In the genomic region with DNA sequence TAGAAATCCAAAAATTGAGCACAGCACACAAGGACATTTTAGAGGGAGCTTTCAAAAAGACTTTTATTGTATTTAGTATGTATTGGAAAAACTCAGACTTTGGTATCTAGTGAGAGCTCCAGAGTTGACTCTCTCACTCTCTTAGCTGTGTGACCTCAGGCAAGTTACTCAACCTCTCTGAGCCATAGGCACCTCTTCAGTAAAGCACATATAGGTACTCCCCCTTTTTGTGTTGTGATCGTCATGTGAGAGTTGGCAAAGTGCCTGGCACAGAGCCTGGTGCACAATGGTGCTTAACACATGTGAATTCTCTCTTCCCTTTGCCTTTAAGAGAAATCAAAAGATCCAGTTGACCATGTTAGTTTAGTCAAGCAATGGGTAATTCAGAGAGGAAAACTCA, we compare ENCODE assay signal across 22 cellular contexts.
A peak's percentile ranks its signal among the peaks of the same experiment; 100 is the strongest.
DNase-seq lines count a peak whose midpoint lies in the region; ATAC-seq, FAIRE-seq and TF ChIP-seq lines count a peak whose summit lies in the region.
"Had no signal": no experiment of that assay in that cellular context is flagged by ENCODE, and none has a peak within 500 bp of the region (broad histone marks: within the 10 kb centered on the region; RNA-seq: fewer than 3 reads in every experiment).

No MANE protein-coding gene starts in this region.

- TF ChIP-seq RAD21 in K562 (CRISPR knock-in tag; conservative IDR thresholded peaks at IDR 0.05 in 1 of 2, IDR thresholded peaks at IDR 0.05 in 1 of 2) = no peak

- no peaks in the 10 kb centered on the region for H3K36me3 Mint-ChIP-seq in MCF 10A (ENCODE audit: insufficient read depth, unreplicated experiment)
- H3K36me3 Mint-ChIP-seq: CD4-positive, CD25-positive, alpha-beta regulatory T cell; CD8-positive, alpha-beta memory T cell had no signal

- CTCF ChIA-PET in MCF 10A (lab: Yijun Ruan, JAX) = interaction anchor here (0.7 to 6.0 kb wide), 15 partner anchors 9 to 1216 kb away, joined by 3 to 308 read pairs (median 4); no protein-coding TSS in a partner anchor
- CTCF ChIA-PET in HEK293 (lab: Yijun Ruan, JAX) = interaction anchor here (0.6 to 5.2 kb wide), 9 partner anchors 13 to 1272 kb away, joined by 3 to 104 read pairs (median 6); no protein-coding TSS in a partner anchor
- CTCF ChIA-PET in K562 (lab: Yijun Ruan, JAX; ENCODE audit: low intra/inter-chr PET ratio) = interaction anchor here (4.1 kb wide), 1 partner anchor 38 kb away, joined by 24 read pairs; no protein-coding TSS in a partner anchor

- H3K27ac ChIP-seq in breast epithelium (no peak overlapping the region), HEK293 (ENCODE audit: extremely low read depth, low read depth, low read length) (no peak overlapping the region), K562 (ENCODE audit: extremely low read depth, low read depth, low read length) (no peak overlapping the region)
- H3K27ac ChIP-seq: HL-60 had no signal

- no peak for FAIRE-seq in K562 (lab: Jason Lieb, UNC)
- FAIRE-seq: A204.1, GM12892 had no signal

- TF ChIP-seq CTCF in MCF 10A (IDR thresholded peaks at IDR 0.05; ENCODE audit: unreplicated experiment) (no peak), breast epithelium (IDR thresholded peaks at IDR 0.05) (no peak), HEK293 (tag by site-specific recombination; IDR thresholded peaks at IDR 0.05) (no peak), K562 (IDR thresholded peaks at IDR 0.05 in 2 of 3, conservative IDR thresholded peaks at IDR 0.05 in 1 of 3; ENCODE audit: insufficient read depth in 2 of 3, low read depth in 1 of 3, low read length in 3 of 3) (no peak)

- peaks cover 13% of the 10 kb centered on the region for H3K27me3 Mint-ChIP-seq in MCF 10A (ENCODE audit: insufficient read depth, unreplicated experiment)
- H3K27me3 Mint-ChIP-seq: CD8-positive, alpha-beta memory T cell had no signal

- H3K4me1 ChIP-seq in breast epithelium = no peaks in the 10 kb centered on the region
- H3K4me1 ChIP-seq in HEK293 (ENCODE audit: control insufficient read depth, insufficient read depth, low read length) = peaks cover 3% of the 10 kb centered on the region; the same call in 1 of the 2 replicates
- peaks cover 0 to 14% of the 10 kb centered on the region in 2 experiments; a peak in 4 of 5 replicates for H3K4me1 ChIP-seq in K562 (replicated peaks in 1 of 2; ENCODE audit: control insufficient read depth in 2 of 2, insufficient read depth in 2 of 2, low read length in 2 of 2)
- H3K4me1 ChIP-seq: BE2C had no signal

- H3K36me3 ChIP-seq in breast epithelium = no peaks in the 10 kb centered on the region
- no peaks in the 10 kb centered on the region for H3K36me3 ChIP-seq in HEK293 (ENCODE audit: control insufficient read depth in 2 of 2, insufficient read depth in 1 of 2, low read length in 2 of 2)
- no peaks in the 10 kb centered on the region for H3K36me3 ChIP-seq in K562 (ENCODE audit: control insufficient read depth, insufficient read depth, low read length)
- H3K36me3 ChIP-seq: BE2C had no signal

- H3K9me3 ChIP-seq in breast epithelium (no peaks in the 10 kb centered on the region), HEK293 (ENCODE audit: control insufficient read depth, insufficient read depth, low read depth, low read length) (no peaks in the 10 kb centered on the region), K562 (replicated peaks; ENCODE audit: control insufficient read depth, insufficient read depth, low read depth, low read length) (no peaks in the 10 kb centered on the region)
- H3K9me3 ChIP-seq: BE2C had no signal

- POLR2A ChIA-PET in MCF 10A (lab: Yijun Ruan, JAX) (interaction anchor here (1.1 to 1.6 kb wide), 2 partner anchors 9 to 38 kb away, joined by 3 to 11 read pairs; no protein-coding TSS in a partner anchor), HEK293 (lab: Yijun Ruan, JAX) (no interaction called here), K562 (lab: Yijun Ruan, JAX) (no interaction called here)

- peak; percentile 9 for DNase-seq in MCF 10A (ENCODE audit: unreplicated experiment)
- no peak for DNase-seq in breast epithelium (ENCODE audit: low spot score in 2 of 2)
- DNase-seq in K562 (ENCODE audit: extremely low read depth in 1 of 4, low spot score in 3 of 4) = no peak
- DNase-seq in H4 (ENCODE audit: low spot score) = no peak
- DNase-seq: ACHN; BE2C; C1 segment of cervical spinal cord; CD4-positive, CD25-positive, alpha-beta regulatory T cell; CD8-positive, alpha-beta memory T cell; COR-L47; DMS153; DMS79; GDM1; GOT3; H9; IMR-90; KBM-7 had no signal

- no peaks in the 10 kb centered on the region for H3K4me1 Mint-ChIP-seq in MCF 10A (ENCODE audit: insufficient read depth, unreplicated experiment)

- H3K27ac Mint-ChIP-seq in MCF 10A (ENCODE audit: low read depth, unreplicated experiment) = no peak overlapping the region
- H3K27ac Mint-ChIP-seq: CD4-positive, CD25-positive, alpha-beta regulatory T cell; CD8-positive, alpha-beta memory T cell; H9 had no signal

- no peak overlapping the region for H3K4me3 Mint-ChIP-seq in MCF 10A (ENCODE audit: unreplicated experiment)
- H3K4me3 Mint-ChIP-seq: CD4-positive, CD25-positive, alpha-beta regulatory T cell; CD8-positive, alpha-beta memory T cell; H9 had no signal

- no peak overlapping the region for H2AFZ ChIP-seq in K562 (ENCODE audit: low read depth, low read length)

- H3K4me3 ChIP-seq in breast epithelium = no peak overlapping the region
- H3K4me3 ChIP-seq in HEK293 (ENCODE audit: low read depth, low read length) = no peak overlapping the region
- no peak overlapping the region for H3K4me3 ChIP-seq in K562

- TF ChIP-seq EP300 in K562 (IDR thresholded peaks at IDR 0.05; ENCODE audit: low read length) = no peak

- ATAC-seq in K562 (no peak), GM21381 (IDR thresholded peaks at IDR 0.05; ENCODE audit: unreplicated experiment) (no peak)

- H3K27me3 ChIP-seq in breast epithelium (no peaks in the 10 kb centered on the region), K562 (ENCODE audit: control insufficient read depth in 2 of 2, insufficient read depth in 2 of 2, low read length in 2 of 2) (no peaks in the 10 kb centered on the region)
- H3K27me3 ChIP-seq: BE2C had no signal

- no peaks in the 10 kb centered on the region for H3K9me1 ChIP-seq in K562 (ENCODE audit: control insufficient read depth, insufficient read depth, low read length)

- H3K4me2 ChIP-seq in K562 (ENCODE audit: insufficient read depth, low read length) = no peak overlapping the region

- intact Hi-C loops in MCF 10A (cut with micrococcal nuclease) (loop anchor here (5.0 kb wide), 1 partner anchor 273 kb away; no protein-coding TSS in a partner anchor), breast epithelium (cut with DNase I; ENCODE audit: low total_unique reads) (no loop called here), K562 (cut with micrococcal nuclease) (no loop called here)

- H3K9ac ChIP-seq in K562 (ENCODE audit: insufficient read depth in 1 of 2, low read depth in 2 of 2, low read length in 2 of 2) = no peak overlapping the region

- H3K9me3 Mint-ChIP-seq in MCF 10A (ENCODE audit: unreplicated experiment) = no peaks in the 10 kb centered on the region
- H3K9me3 Mint-ChIP-seq: H9 had no signal

- WGBS in K562 (ENCODE audit: insufficient coverage, low coverage, missing lambda C conversion rate) = 13% methylated on average over 1 of the region's 1 CpG

- BruUV-seq in MCF 10A (replicated peaks; lab: Mats Ljungman, UMichigan) = no TSS peak
- no TSS peak for BruUV-seq in K562 (replicated peaks; lab: Mats Ljungman, UMichigan)

- in situ Hi-C loops in K562 (cut with MboI) = loop anchor here (25.0 kb wide), 1 partner anchor 1282 kb away; no protein-coding TSS in a partner anchor

- no peak for TF ChIP-seq POLR2A in breast epithelium (IDR thresholded peaks at IDR 0.05)
- no peak for TF ChIP-seq POLR2A in K562 (conservative IDR thresholded peaks at IDR 0.05)

- H3K79me2 ChIP-seq in K562 (ENCODE audit: control insufficient read depth, insufficient read depth, low read length) = no peaks in the 10 kb centered on the region

- no peaks in the 10 kb centered on the region for H4K20me1 ChIP-seq in K562 (replicated peaks; ENCODE audit: control insufficient read depth, insufficient read depth, low read length)

TF ChIP-seq in HEK293, 187 proteins besides CTCF, POLR2A, EP300 and RAD21:
- TF ChIP-seq ZNF138 (tag by site-specific recombination; IDR thresholded peaks at IDR 0.05; ENCODE audit: borderline replicate concordance) (no peak), ZNF513 (tag by site-specific recombination; IDR thresholded peaks at IDR 0.05) (no peak), ZNF394 (tag by site-specific recombination; IDR thresholded peaks at IDR 0.05; ENCODE audit: borderline replicate concordance) (no peak), GLI4 (tag by site-specific recombination; IDR thresholded peaks at IDR 0.05) (no peak), ZNF768 (tag by site-specific recombination; IDR thresholded peaks at IDR 0.05) (peak; percentile 43; the same call in 1 of the 2 replicates)
TF ChIP-seq in HEK293: peak in this region for 1.

TF ChIP-seq in K562, 482 proteins besides CTCF, POLR2A, EP300 and RAD21 (continues in another document):
- TF ChIP-seq RFX5 (IDR thresholded peaks at IDR 0.05; ENCODE audit: low read depth, low read length) (no peak), NEUROD1 (IDR thresholded peaks at IDR 0.05; ENCODE audit: borderline replicate concordance, low read depth, low read length, partially characterized antibody) (no peak), ZNF3 (CRISPR knock-in tag; IDR thresholded peaks at IDR 0.05) (no peak), ZNF830 (CRISPR knock-in tag; IDR thresholded peaks at IDR 0.05) (no peak), SETDB1 (IDR thresholded peaks at IDR 0.05; ENCODE audit: low read length) (no peak), CBX5 (IDR thresholded peaks at IDR 0.05; ENCODE audit: borderline replicate concordance, low read depth) (no peak), POLR2AphosphoS5 (IDR thresholded peaks at IDR 0.05; ENCODE audit: control insufficient read depth, insufficient read depth, low read depth, low read length) (no peak), GABPB1 (CRISPR knock-in tag; IDR thresholded peaks at IDR 0.05) (no peak), ZEB2 (IDR thresholded peaks at IDR 0.05) (no peak), KDM1A (IDR thresholded peaks at IDR 0.05) (peak in 1 of 2 experiments; percentile 32; a peak in 1 of 4 replicates), SMAD4 (CRISPR knock-in tag; conservative IDR thresholded peaks at IDR 0.05) (no peak), ZFP36 (IDR thresholded peaks at IDR 0.05; ENCODE audit: low read depth, low read length, partially characterized antibody) (peak; percentile 85)
- TF ChIP-seq, protein P1, sequence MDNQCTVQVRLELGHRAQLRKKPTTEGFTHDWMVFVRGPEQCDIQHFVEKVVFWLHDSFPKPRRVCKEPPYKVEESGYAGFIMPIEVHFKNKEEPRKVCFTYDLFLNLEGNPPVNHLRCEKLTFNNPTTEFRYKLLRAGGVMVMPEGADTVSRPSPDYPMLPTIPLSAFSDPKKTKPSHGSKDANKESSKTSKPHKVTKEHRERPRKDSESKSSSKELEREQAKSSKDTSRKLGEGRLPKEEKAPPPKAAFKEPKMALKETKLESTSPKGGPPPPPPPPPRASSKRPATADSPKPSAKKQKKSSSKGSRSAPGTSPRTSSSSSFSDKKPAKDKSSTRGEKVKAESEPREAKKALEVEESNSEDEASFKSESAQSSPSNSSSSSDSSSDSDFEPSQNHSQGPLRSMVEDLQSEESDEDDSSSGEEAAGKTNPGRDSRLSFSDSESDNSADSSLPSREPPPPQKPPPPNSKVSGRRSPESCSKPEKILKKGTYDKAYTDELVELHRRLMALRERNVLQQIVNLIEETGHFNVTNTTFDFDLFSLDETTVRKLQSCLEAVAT (IDR thresholded peaks at IDR 0.05) = no peak
